In genomic region chr2:185738679-185739472, GRCh38 we compare ENCODE assay signal across 8 cellular contexts. TPM values are rescaled to one million over a fixed set of nuclear protein-coding genes. Genes with fewer than 3 reads are reported as not detected.
DNase-seq lines count a peak whose midpoint lies in the region; ATAC-seq and TF ChIP-seq lines count a peak whose summit lies in the region.

A gene with protein sequence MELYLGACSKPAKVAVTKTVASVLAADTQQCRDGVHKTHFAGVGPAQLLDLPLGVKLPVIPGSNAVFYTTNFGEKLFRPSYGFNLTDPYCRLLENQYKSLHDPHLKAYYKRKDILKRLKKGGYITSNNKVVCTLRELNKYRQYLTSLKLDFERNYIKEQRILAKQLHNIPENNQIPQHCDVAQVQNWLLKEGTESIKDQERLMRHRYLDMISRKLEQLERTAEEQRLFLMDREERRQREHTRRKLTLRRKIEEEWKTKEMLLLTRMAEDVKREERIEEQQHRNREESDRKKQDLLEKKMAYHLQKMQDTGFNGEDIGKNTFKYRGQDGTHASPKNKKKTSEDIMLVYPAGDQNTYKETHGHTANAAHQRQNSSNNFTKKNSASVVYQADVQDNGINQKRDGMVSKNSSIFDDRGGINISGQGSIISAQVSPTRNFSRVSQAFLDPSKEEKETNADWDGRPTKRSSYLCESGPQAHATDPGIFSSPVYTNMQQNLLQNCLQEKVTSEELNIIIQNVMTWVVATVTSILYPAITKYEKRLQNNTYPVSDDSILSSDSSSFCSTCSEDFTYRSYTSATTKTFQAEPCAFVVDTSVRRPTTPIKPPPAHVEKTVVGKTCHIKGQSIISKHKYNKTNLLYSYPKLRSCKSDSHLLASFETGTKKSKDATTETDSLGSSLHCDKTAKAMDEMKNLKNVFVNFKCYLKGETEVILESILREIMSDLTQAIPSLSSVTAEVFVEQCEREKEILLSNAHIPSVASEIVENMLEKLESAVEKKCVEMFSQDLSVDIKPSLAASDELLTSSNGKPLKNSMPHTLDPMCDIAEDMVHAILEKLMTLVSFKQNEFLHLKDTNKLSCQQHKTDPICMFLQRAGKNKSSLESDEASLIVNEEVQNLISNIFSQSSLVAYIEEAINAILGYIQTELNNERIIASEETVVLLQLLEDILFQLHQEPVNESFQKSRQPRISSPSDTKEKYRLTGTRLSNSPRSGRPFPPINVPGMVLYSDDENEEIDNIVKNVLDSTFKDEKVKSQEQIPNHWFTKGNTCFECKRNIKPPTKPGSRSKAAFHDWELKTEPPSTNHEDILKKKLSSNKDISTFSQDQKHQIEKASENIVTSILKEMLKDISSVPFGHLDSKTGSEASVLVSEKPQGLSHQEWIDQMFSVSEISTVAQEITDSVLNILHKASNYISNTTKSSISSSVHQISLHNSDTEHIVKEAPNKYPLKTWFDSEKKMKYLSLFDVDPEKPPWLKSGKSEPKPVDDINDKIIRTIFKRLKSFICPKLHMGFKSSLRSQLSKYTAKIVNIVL (N-terminal part only) (plus strand): TSS chr2:185738804. CDS start chr2:185738895, 91 bp downstream.

- H3K27me3 ChIP-seq in lower lobe of right lung (ENCODE audit: low read depth): peaks cover 9% of the 10 kb centered on the region

- H3K4me1 Mint-ChIP-seq in stimulated activated naive CD8-positive, alpha-beta T cell treated with anti-CD3 and anti-CD28 coated beads, Interleukin-15, amount 100 ng/mL, for 72 hours: no peaks in the 10 kb centered on the region

- intact Hi-C loops in lower lobe of right lung (cut with DNase I): no loop called here

- peaks cover 22% of the 10 kb centered on the region in 2 donors for H3K9me3 Mint-ChIP-seq in stimulated activated naive CD8-positive, alpha-beta T cell treated with anti-CD3 and anti-CD28 coated beads, Interleukin-15, amount 100 ng/mL, for 72 hours

- H3K27ac ChIP-seq in lower lobe of right lung: no peak within 1 kb of the TSS

- H3K27ac Mint-ChIP-seq in stimulated activated naive CD8-positive, alpha-beta T cell treated with anti-CD3 and anti-CD28 coated beads, Interleukin-15, amount 100 ng/mL, for 72 hours: no peak within 1 kb of the TSS

- H3K4me1 ChIP-seq in lower lobe of right lung: no peaks in the 10 kb centered on the region

- peak; percentile 30 for DNase-seq in activated CD4-positive, CD25-positive, alpha-beta regulatory T cell treated with anti-CD3 and anti-CD28 coated beads, Interleukin-2, amount 50 U/mL, for 72 hours
- no peak for DNase-seq in activated CD4-positive, CD25-positive, alpha-beta regulatory T cell (lab: John Stamatoyannopoulos, UW)
- DNase-seq in SKM-1 treated with dmso at 0.1 percent for 144 hours (lab: John Stamatoyannopoulos, UW; ENCODE audit: unreplicated experiment) (peak; percentile 81), ecto neural progenitor cell (ENCODE audit: low spot score) (peak; percentile 95), lower lobe of right lung (peak; percentile 54), NCI-H2196 treated with DMSO at 0.1 percent for 48 hours (lab: John Stamatoyannopoulos, UW; ENCODE audit: unreplicated experiment) (no peak)
- peak; percentile 47 to 57 for DNase-seq in stimulated activated naive CD8-positive, alpha-beta T cell treated with anti-CD3 and anti-CD28 coated beads, Interleukin-15, amount 100 ng/mL, for 72 hours

- ATAC-seq in HG02870 (IDR thresholded peaks at IDR 0.05; ENCODE audit: unreplicated experiment): peak; percentile 89
- peak; percentile 83 to 87 for ATAC-seq in lower lobe of right lung
- peak; percentile 94 for ATAC-seq in stimulated activated naive CD8-positive, alpha-beta T cell treated with anti-CD3 and anti-CD28 coated beads, Interleukin-15, amount 100 ng/mL, for 72 hours

- H3K4me3 ChIP-seq in lower lobe of right lung: no peak within 1 kb of the TSS

- peak; percentile 52 for TF ChIP-seq CTCF in lower lobe of right lung (IDR thresholded peaks at IDR 0.05)

- peaks cover 32% of the 10 kb centered on the region for H3K27me3 Mint-ChIP-seq in stimulated activated naive CD8-positive, alpha-beta T cell treated with anti-CD3 and anti-CD28 coated beads, Interleukin-15, amount 100 ng/mL, for 72 hours

- no peaks in the 10 kb centered on the region for H3K9me3 ChIP-seq in lower lobe of right lung

- no peaks in the 10 kb centered on the region for H3K36me3 ChIP-seq in lower lobe of right lung

- peak within 1 kb of the TSS in 1 of 2 donors; percentile 36 for H3K4me3 Mint-ChIP-seq in stimulated activated naive CD8-positive, alpha-beta T cell treated with anti-CD3 and anti-CD28 coated beads, Interleukin-15, amount 100 ng/mL, for 72 hours

RNA-seq across cellular contexts. Expression of the gene that starts here (rescaled TPM):
- total RNA-seq in lower lobe of right lung: 0.27 TPM

Comparison
In these comparisons a context has a peak if more than half of its experiments do, and no peak if none do; other contexts are left out.
1. DNase-seq: peak in activated CD4-positive, CD25-positive, alpha-beta regulatory T cell treated with anti-CD3 and anti-CD28 coated beads, Interleukin-2, amount 50 U/mL, for 72 hours (single experiment), SKM-1 treated with dmso at 0.1 percent for 144 hours (single experiment), ecto neural progenitor cell (single experiment) and stimulated activated naive CD8-positive, alpha-beta T cell treated with anti-CD3 and anti-CD28 coated beads, Interleukin-15, amount 100 ng/mL, for 72 hours (2 of 2); none in activated CD4-positive, CD25-positive, alpha-beta regulatory T cell (0 of 4) and NCI-H2196 treated with DMSO at 0.1 percent for 48 hours (single experiment).
2. Peak in DNase-seq and ATAC-seq in lower lobe of right lung; RNA of the gene not detected or under 1 TPM.
3. Peak in every context shown above with its lines, with median percentiles within 50 percentile points of each other: ATAC-seq.